33 cellular contexts compared by ENCODE assay signal in genomic region chr6:3482869-3483268, GRCh38.
"Had no signal": no experiment of that assay in that cellular context is flagged by ENCODE, and none has a peak within 500 bp of the region (broad histone marks: within the 10 kb centered on the region; RNA-seq: fewer than 3 reads in every experiment).

No MANE protein-coding gene starts in this region.

- H3K4me3 ChIP-seq: PC-9 had no signal

- H3K27me3 ChIP-seq: brain microvascular endothelial cell had no signal

- H3K4me3 Mint-ChIP-seq: activated CD4-positive, alpha-beta memory T cell treated with anti-CD3 and anti-CD28 coated beads, Interleukin-2, amount 10 ng/mL, durations not matched to agents 7 days and 5 days; activated CD8-positive, alpha-beta memory T cell treated with anti-CD3 and anti-CD28 coated beads, Interleukin-2, amount 10 ng/mL, durations not matched to agents 7 days and 5 days; activated naive CD4-positive, alpha-beta T cell treated with anti-CD3 and anti-CD28 coated beads, Interleukin-2, amount 10 ng/mL, durations not matched to agents 7 days and 5 days; activated naive CD8-positive, alpha-beta T cell; activated naive CD8-positive, alpha-beta T cell treated with anti-CD3 and anti-CD28 coated beads, Interleukin-2, amount 50 U/mL, for 24 hours had no signal

- H3K27ac ChIP-seq: brain microvascular endothelial cell, PC-9, VCaP had no signal

- H3K36me3 Mint-ChIP-seq: activated CD8-positive, alpha-beta memory T cell treated with anti-CD3 and anti-CD28 coated beads, Interleukin-2, amount 10 ng/mL, durations not matched to agents 7 days and 5 days; activated naive CD4-positive, alpha-beta T cell treated with anti-CD3 and anti-CD28 coated beads, Interleukin-2, amount 10 ng/mL, durations not matched to agents 7 days and 5 days had no signal

- H3K36me3 ChIP-seq: brain microvascular endothelial cell had no signal

- DNase-seq: activated CD4-positive, alpha-beta memory T cell treated with anti-CD3 and anti-CD28 coated beads, Interleukin-2, amount 10 ng/mL, durations not matched to agents 7 days and 5 days; activated CD4-positive, alpha-beta T cell treated with anti-CD3 and anti-CD28 coated beads for 1 hour; activated CD4-positive, alpha-beta T cell treated with anti-CD3 and anti-CD28 coated beads for 48 hours; activated CD4-positive, CD25-positive, alpha-beta regulatory T cell; activated CD8-positive, alpha-beta memory T cell treated with anti-CD3 and anti-CD28 coated beads for 24 hours; activated CD8-positive, alpha-beta memory T cell treated with anti-CD3 and anti-CD28 coated beads, Interleukin-2, amount 10 ng/mL, durations not matched to agents 7 days and 5 days; activated CD8-positive, alpha-beta memory T cell treated with anti-CD3 and anti-CD28 coated beads, Interleukin-2, amount 50 U/mL, for 48 hours; activated effector memory CD4-positive, alpha-beta T cell treated with Interleukin-2 at 50 U/mL for 16 hours; activated naive CD4-positive, alpha-beta T cell treated with anti-CD3 and anti-CD28 coated beads, Interleukin-2, amount 10 ng/mL, durations not matched to agents 7 days and 5 days; activated naive CD8-positive, alpha-beta T cell treated with anti-CD3 and anti-CD28 coated beads, Interleukin-2, amount 50 U/mL, for 24 hours; activated T-cell treated with anti-CD3 and anti-CD28 coated beads, Interleukin-2, amount 50 U/mL, for 48 hours; anterior cingulate cortex; brain microvascular endothelial cell; central memory CD4-positive, alpha-beta T cell; Karpas-422; NCI-H1048; NCI-H1105 treated with DMSO at 0.1 percent for 48 hours; NCI-H1436; NCI-H1694; NCI-H1930; NCI-H2081 treated with DMSO at 0.1 percent for 48 hours; NCI-H345; NCI-H524 treated with DMSO at 0.1 percent for 48 hours; NCI-H748 treated with DMSO at 0.1 percent for 48 hours; NK-92 treated with Interleukin-12 subunit alpha and Interleukin-12 subunit beta, amount 100 ng/mL, for 24 hours; PC-9; Right ventricle myocardium superior; SW 1271; T-helper 1 cell; T-helper 2 cell; T-helper 9 cell had no signal

- H3K4me1 Mint-ChIP-seq: activated CD8-positive, alpha-beta memory T cell treated with anti-CD3 and anti-CD28 coated beads, Interleukin-2, amount 10 ng/mL, durations not matched to agents 7 days and 5 days; activated naive CD8-positive, alpha-beta T cell treated with anti-CD3 and anti-CD28 coated beads, Interleukin-2, amount 50 U/mL, for 24 hours had no signal

- H2AFZ ChIP-seq: PC-9 had no signal

- H3K4me2 ChIP-seq: PC-9 had no signal

- ATAC-seq: activated CD8-positive, alpha-beta memory T cell treated with anti-CD3 and anti-CD28 coated beads, Interleukin-2, amount 10 ng/mL, durations not matched to agents 7 days and 5 days; activated naive CD8-positive, alpha-beta T cell treated with anti-CD3 and anti-CD28 coated beads, Interleukin-2, amount 50 U/mL, for 24 hours had no signal

- H3K27ac Mint-ChIP-seq: activated CD4-positive, alpha-beta memory T cell treated with anti-CD3 and anti-CD28 coated beads, Interleukin-2, amount 10 ng/mL, durations not matched to agents 7 days and 5 days; activated CD8-positive, alpha-beta memory T cell treated with anti-CD3 and anti-CD28 coated beads, Interleukin-2, amount 10 ng/mL, durations not matched to agents 7 days and 5 days; activated naive CD4-positive, alpha-beta T cell treated with anti-CD3 and anti-CD28 coated beads, Interleukin-2, amount 10 ng/mL, durations not matched to agents 7 days and 5 days; activated naive CD8-positive, alpha-beta T cell; activated naive CD8-positive, alpha-beta T cell treated with anti-CD3 and anti-CD28 coated beads, Interleukin-2, amount 50 U/mL, for 24 hours had no signal
